In the genomic region with DNA sequence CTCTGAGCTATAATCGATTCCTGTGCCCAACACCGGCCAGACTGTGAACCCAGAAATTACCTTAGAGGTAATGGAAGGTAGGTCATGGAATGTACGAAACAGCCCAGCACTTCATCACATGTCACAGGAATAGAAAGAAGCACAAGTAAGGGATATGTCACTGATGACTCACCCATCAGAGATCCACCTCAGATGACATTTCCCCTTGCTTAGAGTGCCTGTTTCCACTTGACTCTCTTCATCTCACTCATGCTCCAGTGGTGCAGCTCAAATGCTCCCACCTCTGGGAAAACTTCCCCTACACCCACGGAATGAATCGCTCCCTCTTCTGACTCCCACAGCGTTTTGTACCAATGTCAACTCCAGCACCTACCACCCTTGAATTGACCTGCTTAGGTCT, we compare ENCODE assay signal across 2 cellular contexts.
TF ChIP-seq lines count a peak whose summit lies in the region.

No MANE protein-coding gene starts in this region.

TF ChIP-seq in HEK293, 187 proteins besides CTCF, POLR2A, EP300 and RAD21 (continued from another document):
- TF ChIP-seq ZNF19 (tag by site-specific recombination; IDR thresholded peaks at IDR 0.05; ENCODE audit: low read depth), result no peak
- TF ChIP-seq, protein P1, sequence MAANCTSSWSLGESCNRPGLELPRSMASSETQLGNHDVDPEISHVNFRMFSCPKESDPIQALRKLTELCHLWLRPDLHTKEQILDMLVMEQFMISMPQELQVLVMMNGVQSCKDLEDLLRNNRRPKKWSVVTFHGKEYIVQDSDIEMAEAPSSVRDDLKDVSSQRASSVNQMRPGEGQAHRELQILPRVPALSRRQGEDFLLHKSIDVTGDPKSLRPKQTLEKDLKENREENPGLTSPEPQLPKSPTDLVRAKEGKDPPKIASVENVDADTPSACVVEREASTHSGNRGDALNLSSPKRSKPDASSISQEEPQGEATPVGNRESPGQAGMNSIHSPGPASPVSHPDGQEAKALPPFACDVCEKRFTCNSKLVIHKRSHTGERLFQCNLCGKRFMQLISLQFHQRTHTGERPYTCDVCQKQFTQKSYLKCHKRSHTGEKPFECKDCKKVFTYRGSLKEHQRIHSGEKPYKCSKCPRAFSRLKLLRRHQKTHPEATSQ (tag by site-specific recombination; IDR thresholded peaks at IDR 0.05), result no peak
- no peak for TF ChIP-seq ZNF157 (tag by site-specific recombination; IDR thresholded peaks at IDR 0.05)
- 0 out of 2 replicates have a peak, but pooled peaks have one; percentile 25 for TF ChIP-seq ZFHX2 (tag by site-specific recombination; conservative IDR thresholded peaks at IDR 0.05)

TF ChIP-seq in K562, 482 proteins besides CTCF, POLR2A, EP300 and RAD21 (continued from another document):
- TF ChIP-seq THRAP3 (IDR thresholded peaks at IDR 0.05; ENCODE audit: borderline replicate concordance) (no peak), PHB (CRISPR knock-in tag; IDR thresholded peaks at IDR 0.05) (no peak), ZNF121 (CRISPR knock-in tag; conservative IDR thresholded peaks at IDR 0.05) (no peak), FOSL1 (tag; conservative IDR thresholded peaks at IDR 0.05) (peak; percentile 77)
- TF ChIP-seq, protein P2, sequence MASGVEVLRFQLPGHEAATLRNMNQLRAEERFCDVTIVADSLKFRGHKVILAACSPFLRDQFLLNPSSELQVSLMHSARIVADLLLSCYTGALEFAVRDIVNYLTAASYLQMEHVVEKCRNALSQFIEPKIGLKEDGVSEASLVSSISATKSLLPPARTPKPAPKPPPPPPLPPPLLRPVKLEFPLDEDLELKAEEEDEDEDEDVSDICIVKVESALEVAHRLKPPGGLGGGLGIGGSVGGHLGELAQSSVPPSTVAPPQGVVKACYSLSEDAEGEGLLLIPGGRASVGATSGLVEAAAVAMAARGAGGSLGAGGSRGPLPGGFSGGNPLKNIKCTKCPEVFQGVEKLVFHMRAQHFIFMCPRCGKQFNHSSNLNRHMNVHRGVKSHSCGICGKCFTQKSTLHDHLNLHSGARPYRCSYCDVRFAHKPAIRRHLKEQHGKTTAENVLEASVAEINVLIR (CRISPR knock-in tag; IDR thresholded peaks at IDR 0.05), result no peak
- TF ChIP-seq, protein P3, sequence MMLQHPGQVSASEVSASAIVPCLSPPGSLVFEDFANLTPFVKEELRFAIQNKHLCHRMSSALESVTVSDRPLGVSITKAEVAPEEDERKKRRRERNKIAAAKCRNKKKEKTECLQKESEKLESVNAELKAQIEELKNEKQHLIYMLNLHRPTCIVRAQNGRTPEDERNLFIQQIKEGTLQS (IDR thresholded peaks at IDR 0.05), result peak; percentile 66
- TF ChIP-seq, protein P3 (CRISPR knock-in tag; conservative IDR thresholded peaks at IDR 0.05), result no peak
